ENCODE assay signal across 1 cellular context in genomic region chr1:239361403-239361802, GRCh38.
TF ChIP-seq lines count a peak whose summit lies in the region.

No MANE protein-coding gene starts in this region.

TF ChIP-seq in SK-N-SH, 30 proteins besides CTCF, POLR2A, EP300 and RAD21:
- TF ChIP-seq ZBTB33 (IDR thresholded peaks at IDR 0.05; ENCODE audit: borderline replicate concordance, low read depth) = no peak
- TF ChIP-seq GATA2 (CRISPR knock-in tag; IDR thresholded peaks at IDR 0.05) = no peak
- TF ChIP-seq FOXM1 (IDR thresholded peaks at IDR 0.05; ENCODE audit: low read depth) = no peak
- TF ChIP-seq MAX (IDR thresholded peaks at IDR 0.05; ENCODE audit: low read depth) = no peak
- TF ChIP-seq GABPA (IDR thresholded peaks at IDR 0.05; ENCODE audit: low read depth) = no peak
- TF ChIP-seq EZH2phosphoT487 (IDR thresholded peaks at IDR 0.05; ENCODE audit: borderline replicate concordance, low read depth) = no peak
- no peak for TF ChIP-seq TCF12 (IDR thresholded peaks at IDR 0.05)
- TF ChIP-seq PBX3 (IDR thresholded peaks at IDR 0.05) = no peak
- TF ChIP-seq POLR2AphosphoS5 (IDR thresholded peaks at IDR 0.05; ENCODE audit: low read depth, low read length) = no peak
- no peak for TF ChIP-seq SMC3 (IDR thresholded peaks at IDR 0.05; ENCODE audit: low read depth, low read length)
- no peak for TF ChIP-seq RCOR1 (IDR thresholded peaks at IDR 0.05; ENCODE audit: low read length)
TF ChIP-seq in SK-N-SH: peak in this region for 0.
